ENCODE assay signal across 8 cellular contexts in the genomic region with DNA sequence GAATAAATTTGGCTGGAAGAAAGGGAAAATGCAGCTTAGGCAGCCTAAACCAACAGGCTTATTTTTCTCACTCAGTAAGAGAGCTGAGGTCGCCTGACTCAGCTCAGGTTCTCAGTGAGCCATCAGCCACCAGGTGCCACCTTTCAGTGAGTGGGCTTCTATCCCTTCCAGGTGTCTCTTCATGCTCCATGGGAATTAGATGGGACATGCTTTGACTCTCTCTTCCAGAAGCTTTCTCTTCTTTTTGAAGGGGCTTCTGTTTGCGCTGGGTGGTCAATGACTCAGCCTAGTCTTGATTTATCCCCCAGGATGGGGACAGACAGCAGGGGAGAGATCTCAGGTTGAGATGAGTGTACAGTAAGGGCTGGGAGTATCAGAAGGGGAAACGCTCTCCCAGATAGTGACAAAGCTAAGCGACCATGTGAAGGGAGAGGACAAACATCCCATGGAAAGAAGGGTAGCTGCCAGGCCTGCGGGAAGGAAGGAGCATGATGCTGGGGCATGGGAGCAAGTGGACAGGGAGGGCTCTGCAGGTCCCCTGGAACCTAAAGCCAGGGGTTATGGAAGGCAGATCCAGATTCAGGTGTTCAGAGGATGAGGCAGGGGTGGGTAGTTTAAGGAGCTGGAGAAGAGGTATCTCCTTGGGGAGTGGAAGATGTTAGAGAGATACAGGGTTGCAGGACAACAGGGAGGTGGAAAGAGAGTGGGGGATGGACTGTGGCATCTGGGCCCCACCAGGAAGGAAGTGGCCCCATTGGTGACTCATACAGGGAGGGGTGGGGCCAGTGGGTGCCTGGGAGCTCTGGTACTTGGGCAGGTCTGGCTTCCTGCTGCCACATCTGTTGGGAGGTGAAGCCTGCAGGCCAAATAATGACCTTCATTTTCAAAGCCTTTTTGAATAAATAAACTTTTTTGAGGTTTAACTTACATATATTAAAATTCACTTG. TPM values are rescaled to one million over a fixed set of nuclear protein-coding genes. Genes with fewer than 3 reads are reported as not detected.
DNase-seq lines count a peak whose midpoint lies in the region; ATAC-seq, FAIRE-seq and TF ChIP-seq lines count a peak whose summit lies in the region.

No MANE protein-coding gene starts in this region.

- POLR2A ChIA-PET in activated CD4-positive, alpha-beta memory T cell treated with anti-CD3 and anti-CD28 coated beads for 36 hours (lab: Charles Lee): interaction anchor here (0.5 to 4.9 kb wide), 24 partner anchors 8 to 344 kb away, joined by 3 to 60 read pairs (median 6); a partner anchor contains a TSS
- POLR2A ChIA-PET in endothelial cell of umbilical vein (lab: Charles Lee): interaction anchor here (1.0 kb wide), 1 partner anchor 112 kb away, joined by 3 read pairs; no protein-coding TSS in a partner anchor
- POLR2A ChIA-PET in naive thymus-derived CD8-positive, alpha-beta T cell (lab: Charles Lee): interaction anchor here (1.2 to 5.1 kb wide), 9 partner anchors 8 to 246 kb away, joined by 3 to 47 read pairs (median 6); a partner anchor contains a TSS

- no peaks in the 10 kb centered on the region for H3K36me3 ChIP-seq in endothelial cell of umbilical vein (ENCODE audit: control insufficient read depth in 2 of 2, extremely low read depth in 1 of 2, insufficient read depth in 2 of 2, low read length in 2 of 2)

- no peaks in the 10 kb centered on the region for H3K27me3 ChIP-seq in endothelial cell of umbilical vein (ENCODE audit: control insufficient read depth in 2 of 2, insufficient read depth in 2 of 2, low read length in 2 of 2)

- H3K4me1 Mint-ChIP-seq in activated CD4-positive, alpha-beta memory T cell treated with anti-CD3 and anti-CD28 coated beads for 36 hours (ENCODE audit: low read depth): peaks cover 80% of the 10 kb centered on the region
- H3K4me1 Mint-ChIP-seq in naive thymus-derived CD8-positive, alpha-beta T cell: peaks cover 29 to 87% (median 68%) of the 10 kb centered on the region in 4 donors

- H3K4me2 ChIP-seq in endothelial cell of umbilical vein (ENCODE audit: insufficient read depth, low read length): peak overlapping the region; percentile 16

- peak overlapping the region; percentile 88 for H3K27ac ChIP-seq in endothelial cell of umbilical vein (ENCODE audit: insufficient read depth, low read depth, low read length)

- no peaks in the 10 kb centered on the region for H3K9me1 ChIP-seq in endothelial cell of umbilical vein (replicated peaks; ENCODE audit: control insufficient read depth, extremely low read depth, insufficient read depth, low read length)

- H3K27ac Mint-ChIP-seq in activated CD4-positive, alpha-beta memory T cell treated with anti-CD3 and anti-CD28 coated beads for 36 hours: peak overlapping the region; percentile 100
- peak overlapping the region; percentile 96 to 99 (median 98) for H3K27ac Mint-ChIP-seq in naive thymus-derived CD8-positive, alpha-beta T cell

- peaks cover 47% of the 10 kb centered on the region for H3K4me1 ChIP-seq in endothelial cell of umbilical vein (ENCODE audit: control insufficient read depth, extremely low read depth, insufficient read depth, low read length)

- no peaks in the 10 kb centered on the region for H3K9me3 Mint-ChIP-seq in activated CD4-positive, alpha-beta memory T cell treated with anti-CD3 and anti-CD28 coated beads for 36 hours
- H3K9me3 Mint-ChIP-seq in naive thymus-derived CD8-positive, alpha-beta T cell: peaks cover 0 to 10% (median 0%) of the 10 kb centered on the region in 9 donors

- peak; percentile 76 for TF ChIP-seq POLR2A in GM12892 (IDR thresholded peaks at IDR 0.05; ENCODE audit: low read depth, low read length)
- peak; percentile 35 for TF ChIP-seq POLR2A in NB4 (IDR thresholded peaks at IDR 0.05; ENCODE audit: extremely low read depth, insufficient read length)
- TF ChIP-seq POLR2A in endothelial cell of umbilical vein (IDR thresholded peaks at IDR 0.05; ENCODE audit: low read depth, low read length): peak; percentile 37

- H2AFZ ChIP-seq in endothelial cell of umbilical vein (ENCODE audit: low read depth, low read length): no peak overlapping the region

- BruUV-seq in endothelial cell of umbilical vein (replicated peaks; lab: Mats Ljungman, UMichigan): no TSS peak

- peak; percentile 78 for ATAC-seq in HG02571 (IDR thresholded peaks at IDR 0.05; ENCODE audit: unreplicated experiment)
- peak; percentile 59 to 64 for ATAC-seq in naive thymus-derived CD8-positive, alpha-beta T cell

- dilution Hi-C loops in endothelial cell of umbilical vein (cut with MboI; ENCODE audit: extremely low pct_ligation_motif_present, low sequenced_read_pairs): no loop called here

- no peaks in the 10 kb centered on the region for H3K9me3 ChIP-seq in endothelial cell of umbilical vein (replicated peaks; ENCODE audit: control insufficient read depth, insufficient read depth, low read length)

- FAIRE-seq in GM12892 (lab: Jason Lieb, UNC) (peak; percentile 91), endothelial cell of umbilical vein (lab: Jason Lieb, UNC) (peak; percentile 43)

- DNase-seq in GM12892 (ENCODE audit: insufficient read length): peak; percentile 71
- peak; percentile 95 for DNase-seq in NB4 (ENCODE audit: low read depth)
- peak; percentile 93 for DNase-seq in activated CD4-positive, alpha-beta memory T cell treated with anti-CD3 and anti-CD28 coated beads for 36 hours
- peak; percentile 67 for DNase-seq in endothelial cell of umbilical vein (ENCODE audit: low read depth, low spot score)
- peak; percentile 32 to 87 (median 51) for DNase-seq in naive thymus-derived CD8-positive, alpha-beta T cell
- DNase-seq in stromal cell of bone marrow (ENCODE audit: low read depth): peak; percentile 36
- DNase-seq in cerebellar nuclear complex (lab: John Stamatoyannopoulos, UW): no peak

- H3K4me3 Mint-ChIP-seq in activated CD4-positive, alpha-beta memory T cell treated with anti-CD3 and anti-CD28 coated beads for 36 hours: peak overlapping the region; percentile 67
- H3K4me3 Mint-ChIP-seq in naive thymus-derived CD8-positive, alpha-beta T cell: peak overlapping the region; percentile 51 to 94 (median 83)

- peak overlapping the region; percentile 30 for H3K9ac ChIP-seq in endothelial cell of umbilical vein (replicated peaks; ENCODE audit: extremely low read depth, insufficient read depth, low read length)

- peaks cover 11% of the 10 kb centered on the region for H3K79me2 ChIP-seq in endothelial cell of umbilical vein (ENCODE audit: control insufficient read depth, insufficient read depth, low read length)

- peaks cover 9% of the 10 kb centered on the region for H3K36me3 Mint-ChIP-seq in activated CD4-positive, alpha-beta memory T cell treated with anti-CD3 and anti-CD28 coated beads for 36 hours
- peaks cover 0 to 3% (median 0%) of the 10 kb centered on the region in 3 donors for H3K36me3 Mint-ChIP-seq in naive thymus-derived CD8-positive, alpha-beta T cell

- H3K27me3 Mint-ChIP-seq in activated CD4-positive, alpha-beta memory T cell treated with anti-CD3 and anti-CD28 coated beads for 36 hours: no peaks in the 10 kb centered on the region
- H3K27me3 Mint-ChIP-seq in naive thymus-derived CD8-positive, alpha-beta T cell: no peaks in the 10 kb centered on the region

- CTCF ChIA-PET in activated CD4-positive, alpha-beta memory T cell treated with anti-CD3 and anti-CD28 coated beads for 36 hours (lab: Charles Lee): interaction anchor here (0.7 to 3.1 kb wide), 10 partner anchors 9 to 218 kb away, joined by 3 to 11 read pairs (median 4); a partner anchor contains a TSS
- CTCF ChIA-PET in endothelial cell of umbilical vein (lab: Charles Lee): interaction anchor here (0.8 to 2.4 kb wide), 10 partner anchors 8 to 209 kb away, joined by 3 to 11 read pairs (median 4); a partner anchor contains a TSS

- no peak for TF ChIP-seq CTCF in NB4 (IDR thresholded peaks at IDR 0.05; ENCODE audit: low read depth, low read length)
- TF ChIP-seq CTCF in endothelial cell of umbilical vein (IDR thresholded peaks at IDR 0.05; ENCODE audit: extremely low read depth in 1 of 2, insufficient read depth in 1 of 2, low read depth in 1 of 2, low read length in 2 of 2): no peak

- no peaks in the 10 kb centered on the region for H4K20me1 ChIP-seq in endothelial cell of umbilical vein (replicated peaks; ENCODE audit: control insufficient read depth, extremely low read depth, insufficient read depth, low read length)

- H3K4me3 ChIP-seq in NB4 (ENCODE audit: low read depth, low read length) (no peak overlapping the region), endothelial cell of umbilical vein (replicated peaks in 1 of 3; ENCODE audit: insufficient read depth in 1 of 3, low read depth in 1 of 3, low read length in 3 of 3) (no peak overlapping the region)

- intact Hi-C loops in activated CD4-positive, alpha-beta memory T cell treated with anti-CD3 and anti-CD28 coated beads for 36 hours (cut with micrococcal nuclease): loop anchor here (1.0 to 10.0 kb wide), 10 partner anchors 15 to 386 kb away; a partner anchor contains a TSS
- intact Hi-C loops in endothelial cell of umbilical vein (cut with micrococcal nuclease): loop anchor here (1.0 kb wide), 4 partner anchors 33 to 157 kb away; a partner anchor contains a TSS

RNA-seq across cellular contexts. Expression of a gene that starts 32.5 kb away (rescaled TPM):
- 37.3 TPM for polyA plus RNA-seq in GM12892 (2012; ENCODE audit: missing spikeins)
- total RNA-seq in activated CD4-positive, alpha-beta memory T cell treated with anti-CD3 and anti-CD28 coated beads for 36 hours: 100 to 1,000 TPM; 103 to 105 TPM
- total RNA-seq in endothelial cell of umbilical vein: 81.4 and 88.9 TPM in 2 replicates
- polyA plus RNA-seq in endothelial cell of umbilical vein: 86.2 and 92.9 TPM in 2 replicates
- polyA plus RNA-seq in endothelial cell of umbilical vein (2011; cell fraction: cytosol; rRNA removed): 62.8 and 63.1 TPM in 2 replicates
- polyA plus RNA-seq in endothelial cell of umbilical vein (2011; cell fraction: nucleus; rRNA removed): 73.0 and 74.0 TPM in 2 replicates
- 71.1 and 71.5 TPM in 2 replicates for polyA plus RNA-seq in endothelial cell of umbilical vein (2012)
- 116 and 124 TPM in 2 replicates for polyA minus RNA-seq in endothelial cell of umbilical vein
- polyA minus RNA-seq in endothelial cell of umbilical vein (2011; cell fraction: cytosol; rRNA and poly(A)+ RNA removed): 62.9 TPM
- polyA minus RNA-seq in endothelial cell of umbilical vein (2011; cell fraction: nucleus; rRNA and poly(A)+ RNA removed): 42.9 and 50.1 TPM in 2 replicates
- 10 to 100 TPM; 66.0 to 67.5 TPM for total RNA-seq in naive thymus-derived CD8-positive, alpha-beta T cell
- polyA plus RNA-seq in naive thymus-derived CD8-positive, alpha-beta T cell: 10 to 100 TPM; 23.9 to 30.6 (median 25.6) TPM

RNA-seq across cellular contexts. Expression of a gene that starts 56.9 kb away (rescaled TPM):
- polyA plus RNA-seq in GM12892 (2012; ENCODE audit: missing spikeins): 40.7 TPM
- total RNA-seq in activated CD4-positive, alpha-beta memory T cell treated with anti-CD3 and anti-CD28 coated beads for 36 hours: 10 to 100 TPM; 74.8 to 79.1 TPM
- 63.4 and 65.4 TPM in 2 replicates for total RNA-seq in endothelial cell of umbilical vein
- polyA plus RNA-seq in endothelial cell of umbilical vein: 89.7 and 116 TPM in 2 replicates
- 48.1 and 59.8 TPM in 2 replicates for polyA plus RNA-seq in endothelial cell of umbilical vein (2011; cell fraction: cytosol; rRNA removed)
- 140 and 162 TPM in 2 replicates for polyA plus RNA-seq in endothelial cell of umbilical vein (2011; cell fraction: nucleus; rRNA removed)
- 44.3 and 46.6 TPM in 2 replicates for polyA plus RNA-seq in endothelial cell of umbilical vein (2012)
- polyA minus RNA-seq in endothelial cell of umbilical vein: 61.7 and 62.7 TPM in 2 replicates
- 102 TPM for polyA minus RNA-seq in endothelial cell of umbilical vein (2011; cell fraction: cytosol; rRNA and poly(A)+ RNA removed)
- polyA minus RNA-seq in endothelial cell of umbilical vein (2011; cell fraction: nucleus; rRNA and poly(A)+ RNA removed): 42.7 and 55.5 TPM in 2 replicates
- total RNA-seq in naive thymus-derived CD8-positive, alpha-beta T cell: 100 to 1,000 TPM; 109 to 110 TPM
- 10 to 100 TPM; 61.4 to 80.4 (median 71.8) TPM for polyA plus RNA-seq in naive thymus-derived CD8-positive, alpha-beta T cell

Comparison
In these comparisons a context has a peak if more than half of its experiments do, and no peak if none do; other contexts are left out.
1. DNase-seq: peak in GM12892 (single experiment), NB4 (single experiment), activated CD4-positive, alpha-beta memory T cell treated with anti-CD3 and anti-CD28 coated beads for 36 hours (single experiment), endothelial cell of umbilical vein (single experiment), naive thymus-derived CD8-positive, alpha-beta T cell (10 of 10) and stromal cell of bone marrow (single experiment); none in cerebellar nuclear complex (0 of 2).
2. Peak in every context shown above with its lines, with median percentiles within 50 percentile points of each other: POLR2A ChIP-seq.